ENCODE assay signal across 8 cellular contexts in the genomic region with DNA sequence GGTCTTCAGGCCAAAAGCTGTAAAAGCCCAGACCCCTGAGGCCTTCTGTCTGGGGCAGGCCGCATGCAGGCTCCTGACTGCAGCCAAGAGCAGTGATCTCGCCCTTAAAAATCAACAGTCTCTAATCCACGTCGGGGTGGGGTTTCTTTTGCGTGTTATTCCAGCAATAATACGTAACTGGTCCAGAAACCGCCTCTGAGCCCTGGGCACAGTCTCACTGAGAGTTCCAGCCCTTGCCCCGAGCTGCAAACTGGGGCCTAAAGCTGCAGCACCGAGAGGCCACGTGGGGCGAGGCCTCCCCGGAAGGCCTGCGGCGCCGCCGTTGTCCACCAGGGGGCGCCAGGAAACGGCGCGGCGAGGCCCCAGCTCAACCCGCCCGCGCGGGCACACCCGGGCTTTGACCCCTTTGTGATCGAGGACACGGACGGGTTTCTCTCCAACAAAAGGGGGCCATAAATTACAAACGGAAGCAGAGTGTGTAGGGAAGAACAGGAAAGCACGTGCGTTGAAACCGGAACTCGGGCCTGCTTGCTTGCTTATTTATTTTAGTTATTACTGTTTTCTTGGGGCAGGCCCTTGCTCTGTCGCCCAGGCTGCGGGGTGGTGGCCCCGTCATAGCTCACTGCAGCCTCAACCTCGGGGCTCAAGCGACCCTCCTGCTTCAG.
DNase-seq lines count a peak whose midpoint lies in the region; ATAC-seq and TF ChIP-seq lines count a peak whose summit lies in the region.

No MANE protein-coding gene starts in this region.

- TF ChIP-seq CTCF in GM12865 (IDR thresholded peaks at IDR 0.05; ENCODE audit: insufficient read depth, low read depth, low read length, missing control alignments): peak; percentile 99

- H3K4me3 ChIP-seq in GM12865 (ENCODE audit: low read depth, low read length): peak overlapping the region; percentile 45

- intact Hi-C loops in activated CD4-positive, alpha-beta memory T cell treated with anti-CD3 and anti-CD28 coated beads for 36 hours (cut with micrococcal nuclease): loop anchor here (1.0 to 10.0 kb wide), 6 partner anchors 36 to 519 kb away; no protein-coding TSS in a partner anchor

- DNase-seq in GM12865 (ENCODE audit: low read depth) (peak; percentile 85), NCI-H526 treated with DMSO at 0.1 percent for 48 hours (lab: John Stamatoyannopoulos, UW) (peak; percentile 30), ecto neural progenitor cell (ENCODE audit: low spot score) (peak; percentile 94), medulla oblongata (ENCODE audit: extremely low spot score) (peak; percentile 82)
- peak; percentile 88 for DNase-seq in activated CD4-positive, alpha-beta memory T cell treated with anti-CD3 and anti-CD28 coated beads for 36 hours
- DNase-seq in stimulated activated CD8-positive, alpha-beta memory T cell treated with anti-CD3 and anti-CD28 coated beads, Interleukin-12 subunit alpha, Interleukin-12 subunit beta, amount 100 ng/mL, for 1 hour (ENCODE audit: low read depth): peak; percentile 67

- POLR2A ChIA-PET in activated CD4-positive, alpha-beta memory T cell treated with anti-CD3 and anti-CD28 coated beads for 36 hours (lab: Charles Lee): interaction anchor here (0.6 to 2.7 kb wide), 3 partner anchors 109 to 217 kb away, joined by 3 to 27 read pairs (median 3); a partner anchor contains a TSS

- H3K36me3 Mint-ChIP-seq in activated CD4-positive, alpha-beta memory T cell treated with anti-CD3 and anti-CD28 coated beads for 36 hours: no peaks in the 10 kb centered on the region

- H3K4me3 Mint-ChIP-seq in activated CD4-positive, alpha-beta memory T cell treated with anti-CD3 and anti-CD28 coated beads for 36 hours: peak overlapping the region; percentile 51

- no peaks in the 10 kb centered on the region for H3K27me3 Mint-ChIP-seq in activated CD4-positive, alpha-beta memory T cell treated with anti-CD3 and anti-CD28 coated beads for 36 hours

- CTCF ChIA-PET in activated CD4-positive, alpha-beta memory T cell treated with anti-CD3 and anti-CD28 coated beads for 36 hours (lab: Charles Lee): interaction anchor here (0.5 to 5.2 kb wide), 47 partner anchors 8 to 1007 kb away, joined by 3 to 119 read pairs (median 5); a partner anchor contains a TSS

- H3K4me1 Mint-ChIP-seq in activated CD4-positive, alpha-beta memory T cell treated with anti-CD3 and anti-CD28 coated beads for 36 hours (ENCODE audit: low read depth): peaks cover 34% of the 10 kb centered on the region

- H3K27ac Mint-ChIP-seq in activated CD4-positive, alpha-beta memory T cell treated with anti-CD3 and anti-CD28 coated beads for 36 hours: peak overlapping the region; percentile 45

- peak; percentile 66 for ATAC-seq in HG03159 (IDR thresholded peaks at IDR 0.05; ENCODE audit: unreplicated experiment)
- ATAC-seq in GM18858 (IDR thresholded peaks at IDR 0.05; ENCODE audit: unreplicated experiment): no peak

- H3K9me3 Mint-ChIP-seq in activated CD4-positive, alpha-beta memory T cell treated with anti-CD3 and anti-CD28 coated beads for 36 hours: no peaks in the 10 kb centered on the region

Comparison
In these comparisons a context has a peak if more than half of its experiments do, and no peak if none do; other contexts are left out.
1. DNase-seq: peak in every context shown above with its lines; median percentile 94 in ecto neural progenitor cell; 88 in activated CD4-positive, alpha-beta memory T cell treated with anti-CD3 and anti-CD28 coated beads for 36 hours; 85 in GM12865; 82 in medulla oblongata; 67 in stimulated activated CD8-positive, alpha-beta memory T cell treated with anti-CD3 and anti-CD28 coated beads, Interleukin-12 subunit alpha, Interleukin-12 subunit beta, amount 100 ng/mL, for 1 hour; 30 in NCI-H526 treated with DMSO at 0.1 percent for 48 hours.